Comparison of ENCODE assay signal across 2 cellular contexts in the genomic region with DNA sequence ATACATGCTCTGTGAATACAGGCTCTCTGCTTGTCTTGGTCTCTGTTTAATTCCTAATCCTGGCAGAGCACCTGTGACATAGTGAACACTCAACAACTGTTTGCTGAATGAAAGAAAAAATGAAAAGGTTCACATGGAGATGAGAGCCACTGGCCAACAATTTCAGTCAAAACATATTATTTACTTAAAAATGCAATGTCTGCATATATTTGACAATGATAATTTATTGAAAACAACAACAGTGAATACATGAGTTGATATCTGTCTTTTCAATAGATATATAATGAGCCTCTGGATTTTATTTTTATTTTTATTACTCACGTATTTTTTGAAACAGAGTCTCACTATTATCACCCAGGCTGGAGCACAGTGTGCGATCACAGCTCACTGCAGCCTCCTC.
TF ChIP-seq lines count a peak whose summit lies in the region.

No MANE protein-coding gene starts in this region.

TF ChIP-seq in A549, 52 proteins besides CTCF, POLR2A, EP300 and RAD21 (continued from another document):
- no peak for TF ChIP-seq ZNF302 (CRISPR knock-in tag; IDR thresholded peaks at IDR 0.05)

TF ChIP-seq in K562, 482 proteins besides CTCF, POLR2A, EP300 and RAD21 (continued from another document):
- TF ChIP-seq MAFF (IDR thresholded peaks at IDR 0.05; ENCODE audit: low read length), result peak; percentile 6; the same call in 1 of the 2 replicates
- TF ChIP-seq, protein P1, sequence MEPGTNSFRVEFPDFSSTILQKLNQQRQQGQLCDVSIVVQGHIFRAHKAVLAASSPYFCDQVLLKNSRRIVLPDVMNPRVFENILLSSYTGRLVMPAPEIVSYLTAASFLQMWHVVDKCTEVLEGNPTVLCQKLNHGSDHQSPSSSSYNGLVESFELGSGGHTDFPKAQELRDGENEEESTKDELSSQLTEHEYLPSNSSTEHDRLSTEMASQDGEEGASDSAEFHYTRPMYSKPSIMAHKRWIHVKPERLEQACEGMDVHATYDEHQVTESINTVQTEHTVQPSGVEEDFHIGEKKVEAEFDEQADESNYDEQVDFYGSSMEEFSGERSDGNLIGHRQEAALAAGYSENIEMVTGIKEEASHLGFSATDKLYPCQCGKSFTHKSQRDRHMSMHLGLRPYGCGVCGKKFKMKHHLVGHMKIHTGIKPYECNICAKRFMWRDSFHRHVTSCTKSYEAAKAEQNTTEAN (CRISPR knock-in tag; IDR thresholded peaks at IDR 0.05), result no peak
- 0 out of 2 replicates have a peak, but pooled peaks have one; percentile 15 for TF ChIP-seq MAFK (IDR thresholded peaks at IDR 0.05; ENCODE audit: low read length)
- TF ChIP-seq, protein P2, sequence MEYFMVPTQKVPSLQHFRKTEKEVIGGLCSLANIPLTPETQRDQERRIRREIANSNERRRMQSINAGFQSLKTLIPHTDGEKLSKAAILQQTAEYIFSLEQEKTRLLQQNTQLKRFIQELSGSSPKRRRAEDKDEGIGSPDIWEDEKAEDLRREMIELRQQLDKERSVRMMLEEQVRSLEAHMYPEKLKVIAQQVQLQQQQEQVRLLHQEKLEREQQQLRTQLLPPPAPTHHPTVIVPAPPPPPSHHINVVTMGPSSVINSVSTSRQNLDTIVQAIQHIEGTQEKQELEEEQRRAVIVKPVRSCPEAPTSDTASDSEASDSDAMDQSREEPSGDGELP (CRISPR knock-in tag; IDR thresholded peaks at IDR 0.05; ENCODE audit: borderline replicate concordance), result no peak
- TF ChIP-seq ZNF316 (IDR thresholded peaks at IDR 0.05), result peak; percentile 47; the same call in 1 of the 2 replicates
- TF ChIP-seq RBM17 (IDR thresholded peaks at IDR 0.05; ENCODE audit: borderline replicate concordance, low read depth, low read length), result no peak
